In the genomic region with DNA sequence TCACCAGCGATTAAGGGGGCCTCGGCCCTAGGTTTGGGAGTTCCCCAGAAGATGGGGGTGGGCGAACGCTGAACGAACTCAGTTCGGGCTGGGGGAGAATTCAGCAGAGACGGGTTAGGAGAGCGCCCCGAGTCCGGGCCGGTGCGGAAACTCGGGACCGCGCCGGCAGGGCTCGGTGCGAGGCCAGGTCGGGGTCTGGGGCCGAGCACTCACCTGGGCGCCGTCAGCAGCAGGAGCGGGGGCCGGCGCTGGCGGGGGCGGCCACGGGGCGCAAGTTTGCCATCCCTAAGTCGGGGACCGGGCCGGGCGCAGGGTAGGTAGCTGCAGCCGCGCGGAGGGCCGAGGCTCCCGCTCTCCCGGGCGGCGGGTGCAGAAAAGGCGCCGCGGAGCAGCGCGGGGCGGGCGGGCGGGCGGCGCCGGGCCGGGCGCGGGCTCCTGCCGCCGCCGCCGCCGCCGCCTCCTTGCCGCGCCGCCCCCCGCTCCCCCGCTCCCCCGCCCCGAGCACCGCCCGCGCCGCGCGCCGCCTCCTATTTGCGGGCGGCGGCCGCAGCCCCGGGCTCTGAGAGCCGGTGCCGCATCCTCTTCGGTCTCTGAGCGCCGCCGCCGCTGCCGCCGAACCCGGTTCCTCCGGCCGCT, we compare ENCODE assay signal across 9 cellular contexts. TPM values are rescaled to one million over a fixed set of nuclear protein-coding genes. Genes with fewer than 3 reads are reported as not detected.
DNase-seq lines count a peak whose midpoint lies in the region; ATAC-seq and TF ChIP-seq lines count a peak whose summit lies in the region.
"Had no signal": no experiment of that assay in that cellular context is flagged by ENCODE, and none has a peak within 500 bp of the region (broad histone marks: within the 10 kb centered on the region; RNA-seq: fewer than 3 reads in every experiment).

No MANE protein-coding gene starts in this region.

- no peak for TF ChIP-seq CTCF in DOHH2 (IDR thresholded peaks at IDR 0.05; ENCODE audit: low read depth, low read length, poor library complexity, severe bottlenecking)
- TF ChIP-seq CTCF in PC-3 (conservative IDR thresholded peaks at IDR 0.05; ENCODE audit: low read depth, low read length), result no peak
- TF ChIP-seq CTCF in retinal pigment epithelial cell (conservative IDR thresholded peaks at IDR 0.05; ENCODE audit: low read depth, low read length), result no peak

- H3K9me2 ChIP-seq in DOHH2 (replicated peaks; ENCODE audit: control insufficient read depth, low read length) (no peaks in the 10 kb centered on the region), PC-3 (replicated peaks; ENCODE audit: low read length) (no peaks in the 10 kb centered on the region)

- no peak overlapping the region for H3K27ac ChIP-seq in DOHH2 (ENCODE audit: low read depth, low read length)
- no peak overlapping the region for H3K27ac ChIP-seq in PC-3 (ENCODE audit: low read length)

- BruUV-seq in PC-3 (replicated peaks; lab: Mats Ljungman, UMichigan), result no TSS peak

- H3K27ac Mint-ChIP-seq in effector memory CD8-positive, alpha-beta T cell, result no peak overlapping the region

- peak overlapping the region; percentile 76 for H2AFZ ChIP-seq in PC-3 (ENCODE audit: low read length)

- peaks cover 5% of the 10 kb centered on the region for H3K36me3 Mint-ChIP-seq in effector memory CD8-positive, alpha-beta T cell (ENCODE audit: insufficient read depth)

- no peaks in the 10 kb centered on the region for H3K9me3 Mint-ChIP-seq in effector memory CD8-positive, alpha-beta T cell

- H3K27me3 ChIP-seq in DOHH2 (ENCODE audit: control insufficient read depth, low read length), result peaks cover 68% of the 10 kb centered on the region
- H3K27me3 ChIP-seq in PC-3 (ENCODE audit: low read length), result no peaks in the 10 kb centered on the region

- no peaks in the 10 kb centered on the region for H3K79me2 ChIP-seq in DOHH2 (ENCODE audit: control insufficient read depth, low read length)
- H3K79me2 ChIP-seq in PC-3 (ENCODE audit: low read length), result 0 out of 2 replicates have a peak, but pooled peaks cover 5% of the 10 kb centered on the region

- H3F3A ChIP-seq in DOHH2 (ENCODE audit: control insufficient read depth, insufficient read depth) (peaks cover 5% of the 10 kb centered on the region; the same call in 1 of the 2 replicates), PC-3 (ENCODE audit: low read length, unreplicated experiment) (no peaks in the 10 kb centered on the region)

- POLR2A ChIA-PET in PC-3 (lab: Charles Lee; ENCODE audit: unreplicated experiment), result no interaction called here

- CTCF ChIA-PET in PC-3 (lab: Charles Lee), result no interaction called here

- DNase-seq in PC-3 (no peak), retinal pigment epithelial cell (ENCODE audit: low read depth) (no peak), SIG-M5 (lab: John Stamatoyannopoulos, UW) (no peak), NCI-H128 (lab: John Stamatoyannopoulos, UW; ENCODE audit: unreplicated experiment) (no peak)
- no peak for DNase-seq in effector memory CD8-positive, alpha-beta T cell
- DNase-seq: central memory CD4-positive, alpha-beta T cell had no signal

- H3K4me2 ChIP-seq in DOHH2 (ENCODE audit: low read length) (peak overlapping the region; percentile 87), PC-3 (ENCODE audit: low read length) (peak overlapping the region; percentile 100)

- peaks cover 43% of the 10 kb centered on the region for H3K4me1 ChIP-seq in DOHH2 (ENCODE audit: control insufficient read depth, low read length)
- peaks cover 24% of the 10 kb centered on the region for H3K4me1 ChIP-seq in PC-3 (ENCODE audit: insufficient read depth, low read length)

- H3K4me1 Mint-ChIP-seq in effector memory CD8-positive, alpha-beta T cell (ENCODE audit: low read depth in 2 of 2), result peaks cover 20 to 25% of the 10 kb centered on the region in 2 donors

- intact Hi-C loops in PC-3 (cut with micrococcal nuclease), result loop anchor here (5.0 kb wide), 2 partner anchors 51 to 174 kb away; partner anchors contain the start of gene PTP4A2

- H3K4me3 Mint-ChIP-seq in effector memory CD8-positive, alpha-beta T cell, result peak overlapping the region; percentile 83 to 91

- H3K36me3 ChIP-seq in DOHH2 (ENCODE audit: control insufficient read depth, low read length) (no peaks in the 10 kb centered on the region), PC-3 (ENCODE audit: low read depth, low read length) (no peaks in the 10 kb centered on the region)

- H3K9me3 ChIP-seq in DOHH2 (ENCODE audit: control insufficient read depth, insufficient read depth, low read length), result no peaks in the 10 kb centered on the region
- no peaks in the 10 kb centered on the region for H3K9me3 ChIP-seq in PC-3 (ENCODE audit: low read length)

- peaks cover 0 to 23% of the 10 kb centered on the region in 2 donors for H3K27me3 Mint-ChIP-seq in effector memory CD8-positive, alpha-beta T cell

- H4K20me1 ChIP-seq in DOHH2 (ENCODE audit: control insufficient read depth, insufficient read depth, low read depth, low read length) (peaks cover 7% of the 10 kb centered on the region; the same call in 1 of the 2 replicates), PC-3 (ENCODE audit: low read length) (no peaks in the 10 kb centered on the region)

- H3K9ac ChIP-seq in PC-3 (ENCODE audit: low read length), result peak overlapping the region; percentile 21; the same call in 1 of the 2 replicates

- no peak for ATAC-seq in PC-3
- ATAC-seq in effector memory CD8-positive, alpha-beta T cell (replicated peaks), result peak; percentile 33
- ATAC-seq in HG02763 (IDR thresholded peaks at IDR 0.05; ENCODE audit: unreplicated experiment), result no peak
- no peak for ATAC-seq in HG02852 (IDR thresholded peaks at IDR 0.05; ENCODE audit: unreplicated experiment)

- H3K4me3 ChIP-seq in DOHH2 (ENCODE audit: low read length) (peak overlapping the region; percentile 74), PC-3 (ENCODE audit: low read length) (peak overlapping the region; percentile 78), retinal pigment epithelial cell (ENCODE audit: low read length) (peak overlapping the region; percentile 49)

RNA-seq across cellular contexts. Expression of gene ADGRB2, which starts 0.4 kb away (rescaled TPM):
- 12.3 and 15.7 TPM in 2 replicates for total RNA-seq in PC-3 (2014; rRNA removed)

RNA-seq across cellular contexts. Expression of gene SPOCD1, which starts 52.0 kb away (rescaled TPM):
- total RNA-seq in PC-3 (2014; rRNA removed), result 4.1 and 5.4 TPM in 2 replicates

RNA-seq across cellular contexts. Expression of gene COL16A1, which starts 60.0 kb away (rescaled TPM):
- total RNA-seq in PC-3 (2014; rRNA removed), result 1.7 and 5.0 TPM in 2 replicates
